ENCODE assay signal across 29 cellular contexts in the genomic region with DNA sequence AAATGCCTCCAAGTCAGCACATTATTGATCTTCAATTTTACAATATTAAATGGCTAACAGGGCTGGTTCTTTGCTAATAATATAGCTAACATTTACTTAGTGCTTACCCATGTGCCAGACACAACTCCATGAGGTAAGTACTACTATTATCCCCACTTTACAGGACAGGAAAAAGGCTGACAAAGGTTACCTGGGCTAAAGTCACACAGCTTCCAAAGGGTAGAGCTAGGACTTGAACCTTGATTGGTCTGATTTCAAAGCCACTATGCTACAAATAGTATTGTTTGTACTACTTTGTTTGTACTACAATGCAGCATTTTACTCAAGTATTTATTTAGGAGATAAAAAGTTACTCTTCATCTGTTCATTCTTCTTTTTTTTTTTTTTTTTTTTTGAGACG. TPM values are rescaled to one million over a fixed set of nuclear protein-coding genes. Genes with fewer than 3 reads are reported as not detected.
DNase-seq lines count a peak whose midpoint lies in the region; ATAC-seq lines count a peak whose summit lies in the region.
"Had no signal": no experiment of that assay in that cellular context is flagged by ENCODE, and none has a peak within 500 bp of the region (broad histone marks: within the 10 kb centered on the region; RNA-seq: fewer than 3 reads in every experiment).

No MANE protein-coding gene starts in this region.

- peaks cover 3% of the 10 kb centered on the region for H3K9me3 Mint-ChIP-seq in activated naive CD4-positive, alpha-beta T cell treated with anti-CD3 and anti-CD28 coated beads, Interleukin-2, amount 10 ng/mL, durations not matched to agents 7 days and 5 days
- no peaks in the 10 kb centered on the region for H3K9me3 Mint-ChIP-seq in activated CD4-positive, alpha-beta memory T cell treated with anti-CD3 and anti-CD28 coated beads, Interleukin-2, amount 10 ng/mL, durations not matched to agents 7 days and 5 days
- H3K9me3 Mint-ChIP-seq: neural crest cell had no signal

- H3K27ac ChIP-seq in aorta (ENCODE audit: low read depth in 1 of 2, low read length in 2 of 2), result peak overlapping the region; percentile 75 to 96
- H3K27ac ChIP-seq: BLaER1, breast epithelium, KMS-11, right atrium auricular region, RWPE1 had no signal

- no peak for DNase-seq in activated naive CD4-positive, alpha-beta T cell treated with anti-CD3 and anti-CD28 coated beads, Interleukin-2, amount 10 ng/mL, durations not matched to agents 7 days and 5 days
- no peak for DNase-seq in activated naive CD4-positive, alpha-beta T cell treated with Interleukin-2 at 50 U/mL for 16 hours
- DNase-seq in activated CD4-positive, alpha-beta memory T cell treated with anti-CD3 and anti-CD28 coated beads, Interleukin-2, amount 10 ng/mL, durations not matched to agents 7 days and 5 days, result no peak
- DNase-seq in left lobe of liver (ENCODE audit: low spot score) (no peak), aorta (no peak), NCI-H146 treated with DMSO at 0.1 percent for 48 hours (lab: John Stamatoyannopoulos, UW; ENCODE audit: unreplicated experiment) (no peak), A172 (ENCODE audit: low spot score) (no peak), GOT3 (lab: John Stamatoyannopoulos, UW) (no peak)
- DNase-seq: activated CD4-positive, alpha-beta T cell treated with anti-CD3 and anti-CD28 coated beads for 48 hours; activated CD8-positive, alpha-beta memory T cell treated with anti-CD3 and anti-CD28 coated beads, Interleukin-2, amount 50 U/mL, for 4 hours; activated effector memory CD4-positive, alpha-beta T cell treated with anti-CD3 and anti-CD28 coated beads, Interleukin-2, amount 50 U/mL, for 16 hours; amniotic stem cell; DND-41; effector CD8-positive, alpha-beta T cell; erythroblast; heart right ventricle; mucosa of descending colon; NCI-H1417 treated with DMSO at 0.1 percent for 48 hours; NCI-H2107; NCI-H446; NCI-H82; transverse colon had no signal

- H3K36me3 ChIP-seq in aorta (ENCODE audit: control insufficient read depth in 1 of 2, insufficient read depth in 2 of 2, low read length in 1 of 2), result peaks cover 0 to 4% of the 10 kb centered on the region in 2 donors
- H3K36me3 ChIP-seq: breast epithelium had no signal

- H3K27ac Mint-ChIP-seq in activated naive CD4-positive, alpha-beta T cell treated with anti-CD3 and anti-CD28 coated beads, Interleukin-2, amount 10 ng/mL, durations not matched to agents 7 days and 5 days, result peak overlapping the region; percentile 98
- peak overlapping the region; percentile 95 for H3K27ac Mint-ChIP-seq in activated CD4-positive, alpha-beta memory T cell treated with anti-CD3 and anti-CD28 coated beads, Interleukin-2, amount 10 ng/mL, durations not matched to agents 7 days and 5 days

- H3K9me3 ChIP-seq in aorta (ENCODE audit: control insufficient read depth, low read length), result no peaks in the 10 kb centered on the region
- H3K9me3 ChIP-seq: BLaER1, breast epithelium, mucosa of descending colon, right atrium auricular region, transverse colon had no signal

- WGBS in aorta, 2 donors, result no CpG with 5 or more reads among the region's 1 CpG

- no peaks in the 10 kb centered on the region for H3K27me3 Mint-ChIP-seq in activated naive CD4-positive, alpha-beta T cell treated with anti-CD3 and anti-CD28 coated beads, Interleukin-2, amount 10 ng/mL, durations not matched to agents 7 days and 5 days
- H3K27me3 Mint-ChIP-seq in activated CD4-positive, alpha-beta memory T cell treated with anti-CD3 and anti-CD28 coated beads, Interleukin-2, amount 10 ng/mL, durations not matched to agents 7 days and 5 days, result no peaks in the 10 kb centered on the region

- no peak overlapping the region for H3K4me3 ChIP-seq in aorta (ENCODE audit: low read length in 2 of 2)
- H3K4me3 ChIP-seq: BLaER1, breast epithelium, heart right ventricle, lung, mucosa of descending colon, right atrium auricular region, transverse colon had no signal

- H3K27me3 ChIP-seq in aorta (ENCODE audit: control insufficient read depth in 1 of 2, insufficient read depth in 2 of 2, low read length in 1 of 2), result no peaks in the 10 kb centered on the region
- H3K27me3 ChIP-seq: BLaER1, breast epithelium, heart right ventricle, right atrium auricular region, transverse colon had no signal

- H3K4me1 Mint-ChIP-seq in activated naive CD4-positive, alpha-beta T cell treated with anti-CD3 and anti-CD28 coated beads, Interleukin-2, amount 10 ng/mL, durations not matched to agents 7 days and 5 days, result peaks cover 77% of the 10 kb centered on the region
- H3K4me1 Mint-ChIP-seq in activated CD4-positive, alpha-beta memory T cell treated with anti-CD3 and anti-CD28 coated beads, Interleukin-2, amount 10 ng/mL, durations not matched to agents 7 days and 5 days, result peaks cover 78% of the 10 kb centered on the region
- H3K4me1 Mint-ChIP-seq: neural crest cell had no signal

- ATAC-seq in left lobe of liver (peak; percentile 38), aorta (ENCODE audit: low FRiP score) (no peak)
- ATAC-seq: heart right ventricle, mucosa of descending colon had no signal

- POLR2A ChIA-PET in activated CD4-positive, alpha-beta memory T cell treated with anti-CD3 and anti-CD28 coated beads, Interleukin-2, amount 10 ng/mL, durations not matched to agents 7 days and 5 days (lab: Charles Lee), result interaction anchor here (0.7 to 6.8 kb wide), 8 partner anchors 10 to 409 kb away, joined by 3 to 165 read pairs (median 22); a partner anchor contains a TSS

- peaks cover 3 to 12% of the 10 kb centered on the region in 2 donors for H3K4me1 ChIP-seq in aorta (ENCODE audit: control insufficient read depth in 1 of 2, insufficient read depth in 2 of 2, low read length in 2 of 2)
- H3K4me1 ChIP-seq: BLaER1, breast epithelium had no signal

- CTCF ChIA-PET in activated naive CD4-positive, alpha-beta T cell treated with anti-CD3 and anti-CD28 coated beads, Interleukin-2, amount 10 ng/mL, durations not matched to agents 7 days and 5 days (lab: Charles Lee), result interaction anchor here (2.1 to 4.4 kb wide), 3 partner anchors 10 to 470 kb away, joined by 6 to 30 read pairs (median 28); no protein-coding TSS in a partner anchor
- CTCF ChIA-PET in activated CD4-positive, alpha-beta memory T cell treated with anti-CD3 and anti-CD28 coated beads, Interleukin-2, amount 10 ng/mL, durations not matched to agents 7 days and 5 days (lab: Charles Lee), result interaction anchor here (0.7 to 7.2 kb wide), 5 partner anchors 9 to 328 kb away, joined by 3 to 98 read pairs (median 6); no protein-coding TSS in a partner anchor

- H3K4me3 Mint-ChIP-seq in activated naive CD4-positive, alpha-beta T cell treated with anti-CD3 and anti-CD28 coated beads, Interleukin-2, amount 10 ng/mL, durations not matched to agents 7 days and 5 days, result no peak overlapping the region
- no peak overlapping the region for H3K4me3 Mint-ChIP-seq in activated CD4-positive, alpha-beta memory T cell treated with anti-CD3 and anti-CD28 coated beads, Interleukin-2, amount 10 ng/mL, durations not matched to agents 7 days and 5 days
- H3K4me3 Mint-ChIP-seq: neural crest cell had no signal

- intact Hi-C loops in aorta (cut with DNase I), result no loop called here

- H3K36me3 Mint-ChIP-seq in activated naive CD4-positive, alpha-beta T cell treated with anti-CD3 and anti-CD28 coated beads, Interleukin-2, amount 10 ng/mL, durations not matched to agents 7 days and 5 days, result peaks cover 50% of the 10 kb centered on the region
- H3K36me3 Mint-ChIP-seq in activated CD4-positive, alpha-beta memory T cell treated with anti-CD3 and anti-CD28 coated beads, Interleukin-2, amount 10 ng/mL, durations not matched to agents 7 days and 5 days (ENCODE audit: low read depth), result peaks cover 65% of the 10 kb centered on the region

RNA-seq across cellular contexts. Expression of a gene that starts 31.9 kb away (rescaled TPM):
- 100 to 1,000 TPM in 1 of 2 experiments, 10 to 100 TPM in 1; 93.3 to 101 TPM for total RNA-seq in activated CD4-positive, alpha-beta memory T cell treated with anti-CD3 and anti-CD28 coated beads, Interleukin-2, amount 10 ng/mL, durations not matched to agents 7 days and 5 days
- total RNA-seq in left lobe of liver (17.9 TPM), aorta (10 to 100 TPM; 64.2 to 90.2 TPM)
- 10 to 100 TPM; 37.7 to 53.3 TPM for polyA plus RNA-seq in aorta
- 82.0 and 98.3 TPM in 2 replicates for total RNA-seq in A172 (2014; rRNA removed; shearing (Covaris generic))
